In the genomic region with DNA sequence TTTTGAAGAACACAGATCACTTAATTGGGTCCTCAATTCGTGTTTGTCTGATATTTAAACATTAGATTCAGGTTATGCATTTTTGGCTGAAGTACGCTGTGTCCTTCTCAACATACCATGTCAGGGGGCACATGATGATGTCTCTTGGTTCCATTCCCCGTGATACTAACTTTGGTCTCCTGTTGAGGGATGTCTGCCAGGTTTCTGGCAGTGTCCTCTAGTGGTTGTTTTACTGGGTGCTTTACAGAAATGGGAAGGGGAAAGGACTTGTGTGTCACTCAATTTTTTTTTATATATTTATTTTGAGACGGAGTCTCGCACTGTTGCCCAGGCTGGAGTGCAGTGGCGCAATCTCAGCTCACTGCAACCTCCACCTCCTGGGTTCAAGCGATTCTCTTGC, we compare ENCODE assay signal across 1 cellular context.
TF ChIP-seq lines count a peak whose summit lies in the region.

No MANE protein-coding gene starts in this region.

TF ChIP-seq in WTC11, 78 proteins besides CTCF, POLR2A, EP300 and RAD21 (continued from another document):
- no peak for TF ChIP-seq ZNF425 (CRISPR knock-in tag; conservative IDR thresholded peaks at IDR 0.05)
- no peak for TF ChIP-seq ZNF532 (CRISPR knock-in tag; IDR thresholded peaks at IDR 0.05; ENCODE audit: borderline replicate concordance)
- no peak for TF ChIP-seq SMAD3 (CRISPR knock-in tag; IDR thresholded peaks at IDR 0.05; ENCODE audit: borderline replicate concordance)
- TF ChIP-seq ZNF138 (CRISPR knock-in tag; conservative IDR thresholded peaks at IDR 0.05), result no peak
